In genomic region chr4:134202557-134202956, GRCh38 we compare ENCODE assay signal across 16 cellular contexts. TPM values are rescaled to one million over a fixed set of nuclear protein-coding genes. Genes with fewer than 3 reads are reported as not detected.
DNase-seq lines count a peak whose midpoint lies in the region; ATAC-seq and TF ChIP-seq lines count a peak whose summit lies in the region.
"Had no signal": no experiment of that assay in that cellular context is flagged by ENCODE, and none has a peak within 500 bp of the region (broad histone marks: within the 10 kb centered on the region; RNA-seq: fewer than 3 reads in every experiment).

No MANE protein-coding gene starts in this region.

- WGBS in aorta, 2 donors: 38 to 44% methylated on average over 3 of the region's 3 CpGs

- H3K27ac Mint-ChIP-seq in MCF 10A (ENCODE audit: low read depth, unreplicated experiment) (no peak overlapping the region), type B pancreatic cell (no peak overlapping the region)
- H3K27ac Mint-ChIP-seq: activated CD8-positive, alpha-beta T cell treated with anti-CD3 and anti-CD28 coated beads for 36 hours; stimulated activated naive B cell treated with anti-CD40 and anti-IgM and Interleukin-4, amounts not matched to agents 10 μg/mL and 1 μg/mL and 100 μg/mL, for 72 hours; T-helper 17 cell had no signal

- TF ChIP-seq POLR2A in breast epithelium (IDR thresholded peaks at IDR 0.05): no peak

- intact Hi-C loops in MCF 10A (cut with micrococcal nuclease) (no loop called here), breast epithelium (cut with DNase I; ENCODE audit: low total_unique reads) (loop anchor here (10.0 kb wide), 1 partner anchor 698 kb away; no protein-coding TSS in a partner anchor), aorta (cut with DNase I) (loop anchor here in 1 of 2 donors (5.0 kb wide), 1 partner anchor 1050 kb away; no protein-coding TSS in a partner anchor)

- ATAC-seq in aorta (ENCODE audit: low FRiP score): no peak
- ATAC-seq: activated CD8-positive, alpha-beta T cell treated with anti-CD3 and anti-CD28 coated beads for 36 hours; stimulated activated naive B cell treated with anti-CD40 and anti-IgM and Interleukin-4, amounts not matched to agents 10 μg/mL and 1 μg/mL and 100 μg/mL, for 72 hours; T-helper 17 cell had no signal

- H3K27ac ChIP-seq in breast epithelium (no peak overlapping the region), epithelial cell of prostate (no peak overlapping the region), aorta (ENCODE audit: low read depth in 1 of 2, low read length in 2 of 2) (no peak overlapping the region)
- H3K27ac ChIP-seq: vagina had no signal

- POLR2A ChIA-PET in MCF 10A (lab: Yijun Ruan, JAX): interaction anchor here (0.7 kb wide), 1 partner anchor 182 kb away, joined by 3 read pairs; no protein-coding TSS in a partner anchor

- H3K9me3 Mint-ChIP-seq in MCF 10A (ENCODE audit: unreplicated experiment) (peaks cover 6% of the 10 kb centered on the region), type B pancreatic cell (peaks cover 15% of the 10 kb centered on the region)

- peak overlapping the region; percentile 58 for H3K4me3 Mint-ChIP-seq in MCF 10A (ENCODE audit: unreplicated experiment)
- peak overlapping the region; percentile 23 for H3K4me3 Mint-ChIP-seq in type B pancreatic cell
- H3K4me3 Mint-ChIP-seq: activated CD8-positive, alpha-beta T cell treated with anti-CD3 and anti-CD28 coated beads for 36 hours; stimulated activated naive B cell treated with anti-CD40 and anti-IgM and Interleukin-4, amounts not matched to agents 10 μg/mL and 1 μg/mL and 100 μg/mL, for 72 hours; T-helper 17 cell had no signal

- H3K27me3 Mint-ChIP-seq in MCF 10A (ENCODE audit: insufficient read depth, unreplicated experiment) (no peaks in the 10 kb centered on the region), type B pancreatic cell (peaks cover 3% of the 10 kb centered on the region)
- H3K27me3 Mint-ChIP-seq: stimulated activated naive B cell treated with anti-CD40 and anti-IgM and Interleukin-4, amounts not matched to agents 10 μg/mL and 1 μg/mL and 100 μg/mL, for 72 hours; T-helper 17 cell had no signal

- peaks cover 0 to 8% of the 10 kb centered on the region in 2 donors for H3K4me1 ChIP-seq in breast epithelium
- no peaks in the 10 kb centered on the region for H3K4me1 ChIP-seq in aorta (ENCODE audit: control insufficient read depth in 1 of 2, insufficient read depth in 2 of 2, low read length in 2 of 2)

- H3K9me3 ChIP-seq in breast epithelium (peaks cover 0 to 6% of the 10 kb centered on the region in 2 donors), aorta (ENCODE audit: control insufficient read depth, low read length) (no peaks in the 10 kb centered on the region)
- H3K9me3 ChIP-seq: vagina had no signal

- H3K4me1 Mint-ChIP-seq in MCF 10A (ENCODE audit: insufficient read depth, unreplicated experiment) (peaks cover 8% of the 10 kb centered on the region), type B pancreatic cell (ENCODE audit: unreplicated experiment) (peaks cover 4% of the 10 kb centered on the region)
- H3K4me1 Mint-ChIP-seq: stimulated activated naive B cell treated with anti-CD40 and anti-IgM and Interleukin-4, amounts not matched to agents 10 μg/mL and 1 μg/mL and 100 μg/mL, for 72 hours; T-helper 17 cell had no signal

- no peaks in the 10 kb centered on the region for H3K36me3 ChIP-seq in breast epithelium
- H3K36me3 ChIP-seq in aorta (ENCODE audit: control insufficient read depth in 1 of 2, insufficient read depth in 2 of 2, low read length in 1 of 2): no peaks in the 10 kb centered on the region
- H3K36me3 ChIP-seq: vagina had no signal

- peak; percentile 58 for DNase-seq in MCF 10A (ENCODE audit: unreplicated experiment)
- DNase-seq in breast epithelium (ENCODE audit: low spot score in 2 of 2): no peak
- peak; percentile 13 for DNase-seq in NCI-H69 (lab: John Stamatoyannopoulos, UW)
- DNase-seq in epithelial cell of prostate (ENCODE audit: low read depth, low spot score): peak; percentile 24
- no peak for DNase-seq in type B pancreatic cell (ENCODE audit: extremely low spot score, unreplicated experiment)
- DNase-seq in aorta: no peak
- DNase-seq in NCI-H446 (lab: John Stamatoyannopoulos, UW): no peak
- DNase-seq in cerebellar cortex (ENCODE audit: low spot score): no peak
- DNase-seq: ACHN; activated CD8-positive, alpha-beta T cell treated with anti-CD3 and anti-CD28 coated beads for 36 hours; amygdala; NCI-H1436 treated with DMSO at 0.1 percent for 48 hours; stimulated activated naive B cell treated with anti-CD40 and anti-IgM and Interleukin-4, amounts not matched to agents 10 μg/mL and 1 μg/mL and 100 μg/mL, for 72 hours; T-helper 17 cell had no signal

- no TSS peak for BruUV-seq in MCF 10A (replicated peaks; lab: Mats Ljungman, UMichigan)

- CTCF ChIA-PET in MCF 10A (lab: Yijun Ruan, JAX): no interaction called here

- TF ChIP-seq CTCF in MCF 10A (IDR thresholded peaks at IDR 0.05; ENCODE audit: unreplicated experiment): no peak
- TF ChIP-seq CTCF in breast epithelium (IDR thresholded peaks at IDR 0.05): no peak
- TF ChIP-seq CTCF in type B pancreatic cell (conservative IDR thresholded peaks at IDR 0.05): no peak

- H3K36me3 Mint-ChIP-seq in MCF 10A (ENCODE audit: insufficient read depth, unreplicated experiment): peaks cover 4% of the 10 kb centered on the region
- H3K36me3 Mint-ChIP-seq in type B pancreatic cell: peaks cover 2% of the 10 kb centered on the region
- H3K36me3 Mint-ChIP-seq: stimulated activated naive B cell treated with anti-CD40 and anti-IgM and Interleukin-4, amounts not matched to agents 10 μg/mL and 1 μg/mL and 100 μg/mL, for 72 hours had no signal

- no peak overlapping the region for H3K4me3 ChIP-seq in breast epithelium
- H3K4me3 ChIP-seq in aorta (ENCODE audit: low read length in 2 of 2): no peak overlapping the region
- H3K4me3 ChIP-seq: lung had no signal

- H3K27me3 ChIP-seq in breast epithelium: no peaks in the 10 kb centered on the region
- H3K27me3 ChIP-seq in aorta (ENCODE audit: control insufficient read depth in 1 of 2, insufficient read depth in 2 of 2, low read length in 1 of 2): no peaks in the 10 kb centered on the region
- H3K27me3 ChIP-seq: vagina had no signal

RNA-seq across cellular contexts. Expression of gene PABPC4L, which starts 1.0 kb away (rescaled TPM):
- 0.25 and 0.28 TPM in 2 replicates for total RNA-seq in MCF 10A (2022)
- 1 to 10 TPM in 1 of 3 donors, under 1 TPM in 2; 0.96 to 1.2 (median 0.98) TPM for total RNA-seq in breast epithelium
- total RNA-seq in type B pancreatic cell (ENCODE audit: low replicate concordance): 2.0 and 6.0 TPM in 2 replicates
- 1 to 10 TPM; 3.0 to 3.9 TPM for total RNA-seq in aorta
- polyA plus RNA-seq in aorta: under 1 TPM; 0.23 to 0.63 TPM
- total RNA-seq: activated CD8-positive, alpha-beta T cell treated with anti-CD3 and anti-CD28 coated beads for 36 hours; T-helper 17 cell had no signal

Comparison
In these comparisons a context has a peak if more than half of its experiments do, and no peak if none do; other contexts are left out.
1. DNase-seq: peak in MCF 10A (single experiment), NCI-H69 (single experiment) and epithelial cell of prostate (single experiment); none in breast epithelium (0 of 2), type B pancreatic cell (single experiment), aorta (0 of 2), NCI-H446 (0 of 2) and cerebellar cortex (single experiment).